ENCODE assay signal across 1 cellular context in the genomic region with DNA sequence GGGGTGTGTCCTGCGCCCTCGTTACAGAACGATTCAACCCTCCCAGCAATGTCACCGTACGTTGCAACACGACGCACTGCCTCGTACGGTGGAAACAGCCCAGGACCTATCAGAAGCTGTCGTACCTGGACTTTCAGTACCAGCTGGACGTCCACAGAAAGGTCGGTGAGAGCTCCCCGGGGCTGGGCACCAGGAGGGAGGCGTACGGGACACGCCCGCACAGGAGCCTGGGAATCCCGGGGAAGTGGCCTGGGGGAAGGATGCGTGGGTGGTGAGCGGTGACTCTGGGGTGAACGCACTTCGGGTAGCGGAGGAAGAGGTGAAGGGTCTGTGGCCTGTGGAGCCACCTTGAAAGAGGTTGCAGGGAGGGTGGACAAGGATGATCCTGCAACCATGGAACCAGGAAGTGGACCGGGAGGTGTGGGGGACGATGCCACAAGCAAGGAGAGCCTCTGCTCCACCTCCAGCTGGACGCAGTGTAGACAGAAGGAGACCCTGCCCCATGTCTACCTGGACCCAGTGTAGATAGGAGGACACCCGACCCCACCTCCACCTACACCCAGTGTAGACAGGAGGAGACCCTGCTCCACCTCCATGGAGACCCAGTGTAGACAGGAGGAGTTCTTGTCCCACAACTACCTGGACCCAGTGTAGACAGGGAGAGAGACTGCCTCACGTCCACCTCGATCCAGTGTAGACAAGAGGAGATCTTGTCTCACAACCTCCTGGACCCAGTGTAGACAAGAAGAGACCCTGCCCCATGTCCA.
TF ChIP-seq lines count a peak whose summit lies in the region.

No MANE protein-coding gene starts in this region.

TF ChIP-seq in A549, 52 proteins besides CTCF, POLR2A, EP300 and RAD21:
- TF ChIP-seq, protein P1, sequence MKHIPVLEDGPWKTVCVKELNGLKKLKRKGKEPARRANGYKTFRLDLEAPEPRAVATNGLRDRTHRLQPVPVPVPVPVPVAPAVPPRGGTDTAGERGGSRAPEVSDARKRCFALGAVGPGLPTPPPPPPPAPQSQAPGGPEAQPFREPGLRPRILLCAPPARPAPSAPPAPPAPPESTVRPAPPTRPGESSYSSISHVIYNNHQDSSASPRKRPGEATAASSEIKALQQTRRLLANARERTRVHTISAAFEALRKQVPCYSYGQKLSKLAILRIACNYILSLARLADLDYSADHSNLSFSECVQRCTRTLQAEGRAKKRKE (CRISPR knock-in tag; IDR thresholded peaks at IDR 0.05; ENCODE audit: low read depth): no peak
- no peak for TF ChIP-seq PHF8 (IDR thresholded peaks at IDR 0.05; ENCODE audit: borderline replicate concordance, low read depth)
- TF ChIP-seq, protein P2, sequence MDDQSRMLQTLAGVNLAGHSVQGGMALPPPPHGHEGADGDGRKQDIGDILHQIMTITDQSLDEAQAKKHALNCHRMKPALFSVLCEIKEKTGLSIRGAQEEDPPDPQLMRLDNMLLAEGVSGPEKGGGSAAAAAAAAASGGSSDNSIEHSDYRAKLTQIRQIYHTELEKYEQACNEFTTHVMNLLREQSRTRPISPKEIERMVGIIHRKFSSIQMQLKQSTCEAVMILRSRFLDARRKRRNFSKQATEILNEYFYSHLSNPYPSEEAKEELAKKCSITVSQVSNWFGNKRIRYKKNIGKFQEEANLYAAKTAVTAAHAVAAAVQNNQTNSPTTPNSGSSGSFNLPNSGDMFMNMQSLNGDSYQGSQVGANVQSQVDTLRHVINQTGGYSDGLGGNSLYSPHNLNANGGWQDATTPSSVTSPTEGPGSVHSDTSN (IDR thresholded peaks at IDR 0.05): no peak
- TF ChIP-seq HOXB13 (CRISPR knock-in tag; IDR thresholded peaks at IDR 0.05; ENCODE audit: low read depth): no peak
- no peak for TF ChIP-seq TFCP2L1 (CRISPR knock-in tag; IDR thresholded peaks at IDR 0.05)
- no peak for TF ChIP-seq EHF (CRISPR knock-in tag; IDR thresholded peaks at IDR 0.05)
- no peak for TF ChIP-seq KDM1A (IDR thresholded peaks at IDR 0.05; ENCODE audit: low read depth)
- TF ChIP-seq E2F6 (IDR thresholded peaks at IDR 0.05; ENCODE audit: borderline replicate concordance, low read depth): no peak
- TF ChIP-seq BHLHE40 (IDR thresholded peaks at IDR 0.05; ENCODE audit: low read depth, low read length): no peak
- TF ChIP-seq CEBPB (IDR thresholded peaks at IDR 0.05): no peak
- TF ChIP-seq JUN (IDR thresholded peaks at IDR 0.05): no peak
- no peak for TF ChIP-seq HDAC2 (IDR thresholded peaks at IDR 0.05)
- no peak for TF ChIP-seq CBX2 (IDR thresholded peaks at IDR 0.05; ENCODE audit: borderline replicate concordance, low read depth)
